Comparison of ENCODE assay signal across 7 cellular contexts in genomic region chr6:30720738-30721197, GRCh38. TPM values are rescaled to one million over a fixed set of nuclear protein-coding genes. Genes with fewer than 3 reads are reported as not detected.
DNase-seq lines count a peak whose midpoint lies in the region; TF ChIP-seq lines count a peak whose summit lies in the region.

No MANE protein-coding gene starts in this region.

- POLR2A ChIA-PET in activated CD4-positive, alpha-beta T cell treated with anti-CD3 and anti-CD28 coated beads, Interleukin-2, amount 10 ng/mL, durations not matched to agents 7 days and 5 days (lab: Charles Lee), result interaction anchor here (0.9 to 2.3 kb wide), 4 partner anchors 39 to 105 kb away, joined by 3 to 16 read pairs (median 4); no protein-coding TSS in a partner anchor

- H3K9me3 Mint-ChIP-seq in activated CD4-positive, alpha-beta T cell treated with anti-CD3 and anti-CD28 coated beads, Interleukin-2, amount 10 ng/mL, durations not matched to agents 7 days and 5 days, result peaks cover 3% of the 10 kb centered on the region

- TF ChIP-seq POLR2A in GM18951 (IDR thresholded peaks at IDR 0.05; ENCODE audit: extremely low read depth, insufficient read depth, insufficient read length), result peak; percentile 36

- peak overlapping the region; percentile 97 for H3K27ac Mint-ChIP-seq in activated CD4-positive, alpha-beta T cell treated with anti-CD3 and anti-CD28 coated beads, Interleukin-2, amount 10 ng/mL, durations not matched to agents 7 days and 5 days

- DNase-seq in NCI-H446 (lab: John Stamatoyannopoulos, UW) (peak; percentile 42 to 77), ecto neural progenitor cell (ENCODE audit: low spot score) (peak; percentile 81), lung microvascular endothelial cell (ENCODE audit: low read depth in 2 of 2) (peak; percentile 68 to 77), amniotic stem cell (lab: John Stamatoyannopoulos, UW) (no peak)
- DNase-seq in activated CD4-positive, alpha-beta T cell treated with anti-CD3 and anti-CD28 coated beads, Interleukin-2, amount 10 ng/mL, durations not matched to agents 7 days and 5 days, result peak; percentile 68
- peak; percentile 55 to 59 for DNase-seq in stimulated activated CD8-positive, alpha-beta memory T cell treated with anti-CD3 and anti-CD28 coated beads, Interleukin-2, amount 100 ng/mL, for 48 hours (ENCODE audit: low read depth in 2 of 2)

- H3K4me1 Mint-ChIP-seq in activated CD4-positive, alpha-beta T cell treated with anti-CD3 and anti-CD28 coated beads, Interleukin-2, amount 10 ng/mL, durations not matched to agents 7 days and 5 days, result peaks cover 61% of the 10 kb centered on the region

- in situ Hi-C loops in GM18951 (cut with MboI; ENCODE audit: low sequenced_read_pairs, unreplicated experiment), result no loop called here

- H3K27me3 Mint-ChIP-seq in activated CD4-positive, alpha-beta T cell treated with anti-CD3 and anti-CD28 coated beads, Interleukin-2, amount 10 ng/mL, durations not matched to agents 7 days and 5 days, result no peaks in the 10 kb centered on the region

- CTCF ChIA-PET in activated CD4-positive, alpha-beta T cell treated with anti-CD3 and anti-CD28 coated beads, Interleukin-2, amount 10 ng/mL, durations not matched to agents 7 days and 5 days (lab: Charles Lee), result interaction anchor here (0.6 to 21.4 kb wide), 14 partner anchors 9 to 373 kb away, joined by 3 to 476 read pairs (median 5); partner anchors contain the start of genes ABCF1 and DHX16

- peaks cover 67% of the 10 kb centered on the region for H3K36me3 Mint-ChIP-seq in activated CD4-positive, alpha-beta T cell treated with anti-CD3 and anti-CD28 coated beads, Interleukin-2, amount 10 ng/mL, durations not matched to agents 7 days and 5 days (ENCODE audit: low read depth)

- peak overlapping the region; percentile 97 for H3K4me3 Mint-ChIP-seq in activated CD4-positive, alpha-beta T cell treated with anti-CD3 and anti-CD28 coated beads, Interleukin-2, amount 10 ng/mL, durations not matched to agents 7 days and 5 days

RNA-seq across cellular contexts. Expression of gene TUBB, which starts 0.6 kb away (rescaled TPM):
- 1,000 to 10,000 TPM; 1,494 to 1,661 TPM for total RNA-seq in activated CD4-positive, alpha-beta T cell treated with anti-CD3 and anti-CD28 coated beads, Interleukin-2, amount 10 ng/mL, durations not matched to agents 7 days and 5 days
- total RNA-seq in lung microvascular endothelial cell, result 267 and 311 TPM in 2 replicates

RNA-seq across cellular contexts. Expression of gene MDC1, which starts 3.7 kb away (rescaled TPM):
- 10 to 100 TPM; 46.8 to 53.2 TPM for total RNA-seq in activated CD4-positive, alpha-beta T cell treated with anti-CD3 and anti-CD28 coated beads, Interleukin-2, amount 10 ng/mL, durations not matched to agents 7 days and 5 days
- total RNA-seq in lung microvascular endothelial cell, result 3.0 and 4.1 TPM in 2 replicates

RNA-seq across cellular contexts. Expression of gene FLOT1, which starts 21.7 kb away (rescaled TPM):
- total RNA-seq in activated CD4-positive, alpha-beta T cell treated with anti-CD3 and anti-CD28 coated beads, Interleukin-2, amount 10 ng/mL, durations not matched to agents 7 days and 5 days, result 100 to 1,000 TPM; 199 to 213 TPM
- total RNA-seq in lung microvascular endothelial cell, result 48.8 and 56.2 TPM in 2 replicates

RNA-seq across cellular contexts. Expression of gene IER3, which starts 23.6 kb away (rescaled TPM):
- 10 to 100 TPM; 30.5 to 34.9 TPM for total RNA-seq in activated CD4-positive, alpha-beta T cell treated with anti-CD3 and anti-CD28 coated beads, Interleukin-2, amount 10 ng/mL, durations not matched to agents 7 days and 5 days
- total RNA-seq in lung microvascular endothelial cell, result 72.6 and 148 TPM in 2 replicates

RNA-seq across cellular contexts. Expression of gene NRM, which starts 30.0 kb away (rescaled TPM):
- total RNA-seq in activated CD4-positive, alpha-beta T cell treated with anti-CD3 and anti-CD28 coated beads, Interleukin-2, amount 10 ng/mL, durations not matched to agents 7 days and 5 days, result 10 to 100 TPM; 43.1 to 58.8 TPM
- 1.6 and 2.2 TPM in 2 replicates for total RNA-seq in lung microvascular endothelial cell
